ENCODE assay signal across 8 cellular contexts in the genomic region with DNA sequence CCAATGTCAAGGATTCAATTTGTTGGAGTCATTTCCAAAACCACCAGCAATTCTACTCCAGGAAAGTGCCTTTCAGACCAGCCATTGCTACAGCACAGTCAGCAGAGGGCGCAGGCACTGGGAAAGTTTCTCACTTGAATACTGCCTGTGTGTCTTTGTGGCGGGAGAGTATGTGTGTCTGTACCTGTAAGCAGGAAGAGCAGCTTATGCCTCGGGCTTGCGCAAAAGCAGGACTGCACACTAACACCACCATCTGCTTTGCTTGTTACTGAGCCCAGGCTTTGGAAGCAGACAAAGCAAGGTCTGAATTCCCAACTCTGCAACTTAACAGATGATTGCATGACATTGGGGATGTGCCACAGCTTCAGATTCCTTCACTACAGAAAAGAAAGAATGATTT. TPM values are rescaled to one million over a fixed set of nuclear protein-coding genes. Genes with fewer than 3 reads are reported as not detected.
DNase-seq lines count a peak whose midpoint lies in the region; ATAC-seq and TF ChIP-seq lines count a peak whose summit lies in the region.

No MANE protein-coding gene starts in this region.

- no peak overlapping the region for H2BK120ac ChIP-seq in mesendoderm (ENCODE audit: low read depth, low read length)

- ATAC-seq in GM18873 (IDR thresholded peaks at IDR 0.05; ENCODE audit: low FRiP score, unreplicated experiment): peak; percentile 76

- H3K27ac ChIP-seq in HL-60 (replicated peaks) (peak overlapping the region; percentile 19; the same call in 1 of the 2 replicates), mesendoderm (ENCODE audit: low read depth, low read length) (no peak overlapping the region)
- no peak overlapping the region for H3K27ac ChIP-seq in effector memory CD4-positive, alpha-beta T cell (ENCODE audit: insufficient read depth, low read length, poor library complexity, severe bottlenecking)

- no peak overlapping the region for H3K23ac ChIP-seq in mesendoderm (ENCODE audit: low read length)

- H3K9ac ChIP-seq in mesendoderm (ENCODE audit: low read length): peak overlapping the region; percentile 35

- TF ChIP-seq CTCF in AG09319 (IDR thresholded peaks at IDR 0.05; ENCODE audit: low read depth, low read length) (peak; percentile 99), HL-60 (IDR thresholded peaks at IDR 0.05; ENCODE audit: insufficient read depth, low read length) (peak; percentile 90)

- H3K18ac ChIP-seq in mesendoderm (ENCODE audit: low read length): no peak overlapping the region

- H3K27me3 ChIP-seq in HL-60 (ENCODE audit: insufficient read depth, poor library complexity, severe bottlenecking) (no peaks in the 10 kb centered on the region), mesendoderm (ENCODE audit: insufficient read depth, low read length, poor library complexity) (no peaks in the 10 kb centered on the region)
- no peaks in the 10 kb centered on the region for H3K27me3 ChIP-seq in effector memory CD4-positive, alpha-beta T cell (replicated peaks; ENCODE audit: control insufficient read depth, insufficient read depth, low read length, poor library complexity, severe bottlenecking)

- H3K4me2 ChIP-seq in mesendoderm (ENCODE audit: low read length): no peak overlapping the region

- H3K79me2 ChIP-seq in mesendoderm (ENCODE audit: control insufficient read depth, insufficient read depth, low read length): no peaks in the 10 kb centered on the region

- H2BK15ac ChIP-seq in mesendoderm (replicated peaks; ENCODE audit: low read depth): no peak overlapping the region

- peak; percentile 7 for DNase-seq in AG09319 (ENCODE audit: extremely low read depth, low read depth)
- DNase-seq in HL-60 (ENCODE audit: low read depth in 1 of 2, low spot score in 1 of 2): peak; percentile 80 to 92
- peak; percentile 42 for DNase-seq in NCI-H748 treated with DMSO at 0.1 percent for 48 hours (lab: John Stamatoyannopoulos, UW)
- DNase-seq in activated CD4-positive, alpha-beta T cell treated with anti-CD3 and anti-CD28 coated beads, Interleukin-2, amount 50 U/mL, for 48 hours: peak; percentile 66 to 77
- DNase-seq in effector memory CD4-positive, alpha-beta T cell: peak; percentile 26 to 45 (median 27)
- peak; percentile 87 for DNase-seq in mesendoderm
- peak; percentile 75 for DNase-seq in stimulated activated CD8-positive, alpha-beta memory T cell treated with anti-CD3 and anti-CD28 coated beads, Interleukin-4, amount 100 ng/mL, for 48 hours

- no peaks in the 10 kb centered on the region for H3K79me1 ChIP-seq in mesendoderm (ENCODE audit: low read length)

- no peak overlapping the region for H2BK5ac ChIP-seq in mesendoderm (ENCODE audit: low read length)

- H2AK5ac ChIP-seq in mesendoderm (ENCODE audit: low read length): no peak overlapping the region

- no peak overlapping the region for H3K4me3 ChIP-seq in HL-60 (replicated peaks; ENCODE audit: insufficient read depth, low read length)
- no peak overlapping the region for H3K4me3 ChIP-seq in effector memory CD4-positive, alpha-beta T cell (ENCODE audit: insufficient read depth, low read depth, low read length, poor library complexity, severe bottlenecking)
- no peak overlapping the region for H3K4me3 ChIP-seq in mesendoderm (ENCODE audit: low read length)

- no peak overlapping the region for H3K4ac ChIP-seq in mesendoderm (ENCODE audit: low read depth, low read length)

- peaks cover 3% of the 10 kb centered on the region for H3K4me1 ChIP-seq in effector memory CD4-positive, alpha-beta T cell (ENCODE audit: control insufficient read depth, insufficient read depth, low read length, poor library complexity, severe bottlenecking)
- no peaks in the 10 kb centered on the region for H3K4me1 ChIP-seq in mesendoderm (ENCODE audit: control insufficient read depth, low read depth, low read length)

- H3K36me3 ChIP-seq in effector memory CD4-positive, alpha-beta T cell (ENCODE audit: control insufficient read depth, insufficient read depth, low read length): no peaks in the 10 kb centered on the region
- no peaks in the 10 kb centered on the region for H3K36me3 ChIP-seq in mesendoderm (ENCODE audit: control insufficient read depth, insufficient read depth, low read length)

- no peak overlapping the region for H4K5ac ChIP-seq in mesendoderm (ENCODE audit: low read length)

- peak overlapping the region; percentile 50 for H3K56ac ChIP-seq in mesendoderm (ENCODE audit: low read length)

- H4K8ac ChIP-seq in mesendoderm (ENCODE audit: low read depth, low read length): no peak overlapping the region

- WGBS in mesendoderm (ENCODE audit: extremely low coverage, insufficient coverage, low lambda C conversion rate): no CpG with 5 or more reads among the region's 4 CpGs

- H3K9me3 ChIP-seq in effector memory CD4-positive, alpha-beta T cell (ENCODE audit: control insufficient read depth, low read length): no peaks in the 10 kb centered on the region

RNA-seq across cellular contexts. Expression of a gene that starts 7.0 kb away (rescaled TPM):
- polyA plus RNA-seq in mesendoderm (2013, experiment 1 of 2): not detected
- polyA plus RNA-seq in mesendoderm (2013, experiment 2 of 2): not detected

RNA-seq across cellular contexts. Expression of a gene that starts 22.3 kb away (rescaled TPM):
- 0.07 TPM for polyA plus RNA-seq in mesendoderm (2013, experiment 1 of 2)
- polyA plus RNA-seq in mesendoderm (2013, experiment 2 of 2): not detected

RNA-seq across cellular contexts. Expression of a gene that starts 27.5 kb away (rescaled TPM):
- 0.06 TPM for polyA plus RNA-seq in mesendoderm (2013, experiment 1 of 2)
- 0.03 TPM for polyA plus RNA-seq in mesendoderm (2013, experiment 2 of 2)

Comparison
In these comparisons a context has a peak if more than half of its experiments do, and no peak if none do; other contexts are left out.
1. DNase-seq: peak in every context shown above with its lines; median percentile 87 in mesendoderm; 86 in HL-60; 75 in stimulated activated CD8-positive, alpha-beta memory T cell treated with anti-CD3 and anti-CD28 coated beads, Interleukin-4, amount 100 ng/mL, for 48 hours; 72 in activated CD4-positive, alpha-beta T cell treated with anti-CD3 and anti-CD28 coated beads, Interleukin-2, amount 50 U/mL, for 48 hours; 42 in NCI-H748 treated with DMSO at 0.1 percent for 48 hours; 27 in effector memory CD4-positive, alpha-beta T cell; 7 in AG09319.